24 cellular contexts compared by ENCODE assay signal in the genomic region with DNA sequence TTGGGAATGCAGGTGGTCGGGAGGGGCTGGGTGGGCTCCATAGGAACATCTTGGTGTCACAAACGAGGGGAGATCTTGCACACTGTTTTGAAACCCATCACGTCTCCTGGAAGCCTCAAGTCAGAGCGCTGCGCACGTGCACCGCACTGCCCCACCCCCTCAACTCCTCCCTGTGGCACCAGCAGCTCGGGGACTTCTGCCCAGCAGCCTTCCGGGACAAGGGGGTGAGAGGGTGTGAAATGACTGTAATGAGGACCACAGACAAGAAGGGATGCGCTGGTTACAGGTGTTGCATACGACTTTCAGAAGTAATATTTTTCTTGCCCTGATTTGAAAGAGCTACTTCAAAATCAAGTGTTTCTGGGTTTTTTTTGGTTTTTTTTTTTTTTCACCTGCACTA.
"Had no signal": no experiment of that assay in that cellular context is flagged by ENCODE, and none has a peak within 500 bp of the region (broad histone marks: within the 10 kb centered on the region; RNA-seq: fewer than 3 reads in every experiment).

No MANE protein-coding gene starts in this region.

- H3K27ac Mint-ChIP-seq: naive B cell; nephron progenitor cell; stimulated activated naive B cell treated with anti-CD40 and anti-IgM and Interleukin-4, amounts not matched to agents 10 μg/mL and 1 μg/mL and 100 μg/mL, for 72 hours had no signal

- H3K4me3 ChIP-seq: dorsolateral prefrontal cortex, lung, right atrium auricular region, sigmoid colon, skin epidermis, stomach, thoracic aorta, transverse colon had no signal

- H3K27me3 ChIP-seq: dorsolateral prefrontal cortex, neutrophil, right atrium auricular region, sigmoid colon, stomach, transverse colon had no signal

- H3K36me3 ChIP-seq: neutrophil, right atrium auricular region, sigmoid colon, stomach, thoracic aorta, transverse colon had no signal

- H3K27ac ChIP-seq: dorsolateral prefrontal cortex, neutrophil, right atrium auricular region, sigmoid colon, skin epidermis, stomach, thoracic aorta, transverse colon had no signal

- DNase-seq: cortex of kidney; dorsolateral prefrontal cortex; effector CD8-positive, alpha-beta T cell; foreskin melanocyte; head of caudate nucleus; hippocampal formation; left colon; left ventricle myocardium superior; mesenchymal stem cell; naive B cell; nephron progenitor cell; posterior cingulate gyrus; sigmoid colon; stimulated activated CD4-positive, alpha-beta T cell treated with anti-CD3 and anti-CD28 coated beads, Interleukin-2, amount 100 ng/mL, for 24 hours; stimulated activated CD4-positive, alpha-beta T cell treated with anti-CD3 and anti-CD28 coated beads, Interleukin-4, amount 100 ng/mL, for 4 hours; stimulated activated naive B cell treated with anti-CD40 and anti-IgM and Interleukin-4, amounts not matched to agents 10 μg/mL and 1 μg/mL and 100 μg/mL, for 72 hours; stomach; substantia nigra; transverse colon had no signal

- H3K4me1 ChIP-seq: right atrium auricular region, sigmoid colon, stomach, transverse colon had no signal

- H3K4me3 Mint-ChIP-seq: nephron progenitor cell; stimulated activated naive B cell treated with anti-CD40 and anti-IgM and Interleukin-4, amounts not matched to agents 10 μg/mL and 1 μg/mL and 100 μg/mL, for 72 hours had no signal

- H3K9me3 ChIP-seq: neutrophil, right atrium auricular region, sigmoid colon, stomach, thoracic aorta, transverse colon had no signal

- ATAC-seq: left colon; left ventricle myocardium superior; stimulated activated naive B cell treated with anti-CD40 and anti-IgM and Interleukin-4, amounts not matched to agents 10 μg/mL and 1 μg/mL and 100 μg/mL, for 72 hours had no signal

- H3K9me3 Mint-ChIP-seq: naive B cell had no signal
